14 cellular contexts compared by ENCODE assay signal in the genomic region with DNA sequence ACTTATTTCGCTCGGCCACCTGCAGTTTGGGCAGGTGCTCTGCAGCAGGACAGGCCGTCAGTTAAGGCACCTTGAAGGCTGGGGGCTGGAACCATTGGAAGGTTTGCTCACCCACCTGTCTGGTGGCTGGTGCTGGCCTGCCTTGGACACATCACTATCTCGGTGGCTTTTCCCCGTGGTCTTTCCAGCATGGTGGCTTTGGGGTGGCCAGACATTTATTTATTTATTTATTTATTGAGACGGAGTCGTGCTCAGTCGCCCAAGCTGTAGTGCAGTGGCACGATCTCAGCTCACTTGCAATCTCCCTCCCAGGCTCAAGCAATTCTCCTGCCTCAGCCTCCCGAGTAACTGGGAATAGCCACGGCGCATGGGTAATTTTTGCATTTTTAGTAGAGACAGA. TPM values are rescaled to one million over a fixed set of nuclear protein-coding genes. Genes with fewer than 3 reads are reported as not detected.
DNase-seq lines count a peak whose midpoint lies in the region; ATAC-seq and FAIRE-seq lines count a peak whose summit lies in the region.
"Had no signal": no experiment of that assay in that cellular context is flagged by ENCODE, and none has a peak within 500 bp of the region (broad histone marks: within the 10 kb centered on the region; RNA-seq: fewer than 3 reads in every experiment).

No MANE protein-coding gene starts in this region.

- peak overlapping the region in 1 of 7 donors; percentile 83 for H3K4me3 Mint-ChIP-seq in CD8-positive, alpha-beta memory T cell
- H3K4me3 Mint-ChIP-seq in T-helper 17 cell, result peak overlapping the region; percentile 36
- no peak overlapping the region for H3K4me3 Mint-ChIP-seq in effector memory CD8-positive, alpha-beta T cell
- H3K4me3 Mint-ChIP-seq in stimulated activated memory B cell treated with anti-CD40 and anti-IgM and Interleukin-4, amounts not matched to agents 10 μg/mL and 1 μg/mL and 100 μg/mL, for 72 hours, result no peak overlapping the region
- H3K4me3 Mint-ChIP-seq: H9 had no signal

- H3K4me1 ChIP-seq in CD8-positive, alpha-beta memory T cell (ENCODE audit: insufficient read depth, low read length), result peaks cover 87% of the 10 kb centered on the region
- peaks cover 10 to 15% of the 10 kb centered on the region in 2 donors for H3K4me1 ChIP-seq in small intestine (ENCODE audit: control insufficient read depth in 2 of 2, insufficient read depth in 1 of 2, low read depth in 1 of 2, low read length in 1 of 2)

- POLR2A ChIA-PET in CD8-positive, alpha-beta memory T cell (lab: Charles Lee), result interaction anchor here (2.1 kb wide), 1 partner anchor 12 kb away, joined by 5 read pairs; a partner anchor contains a TSS

- no peak overlapping the region for H3K4me3 ChIP-seq in CD8-positive, alpha-beta memory T cell (ENCODE audit: low read length)
- no peak overlapping the region for H3K4me3 ChIP-seq in small intestine (ENCODE audit: low read depth in 1 of 2, low read length in 2 of 2)
- H3K4me3 ChIP-seq: BLaER1 treated with 17β-estradiol and CSF1 and Interleukin-3, amounts not matched to agents 10 nM and 100 nM; body of pancreas; left ventricle myocardium inferior; MG63 had no signal

- no peak overlapping the region for H3K27ac ChIP-seq in CD8-positive, alpha-beta memory T cell (ENCODE audit: low read depth, low read length)
- H3K27ac ChIP-seq in small intestine (ENCODE audit: low read depth in 1 of 2, low read length in 1 of 2), result no peak overlapping the region
- H3K27ac ChIP-seq: body of pancreas had no signal

- WGBS in small intestine, 3 donors, result 96 to 98% (median 97%) methylated on average over 12 of the region's 12 CpGs

- no peaks in the 10 kb centered on the region for H3K27me3 Mint-ChIP-seq in CD8-positive, alpha-beta memory T cell
- H3K27me3 Mint-ChIP-seq in T-helper 17 cell, result no peaks in the 10 kb centered on the region
- no peaks in the 10 kb centered on the region for H3K27me3 Mint-ChIP-seq in effector memory CD8-positive, alpha-beta T cell
- H3K27me3 Mint-ChIP-seq in stimulated activated memory B cell treated with anti-CD40 and anti-IgM and Interleukin-4, amounts not matched to agents 10 μg/mL and 1 μg/mL and 100 μg/mL, for 72 hours, result no peaks in the 10 kb centered on the region

- CTCF ChIA-PET in CD8-positive, alpha-beta memory T cell (lab: Charles Lee), result interaction anchor here (1.0 to 2.6 kb wide), 4 partner anchors 12 to 25 kb away, joined by 3 to 24 read pairs (median 12); a partner anchor contains a TSS

- no peaks in the 10 kb centered on the region for H3K9me3 ChIP-seq in CD8-positive, alpha-beta memory T cell (ENCODE audit: low read length)
- no peaks in the 10 kb centered on the region for H3K9me3 ChIP-seq in T-helper 17 cell (ENCODE audit: control insufficient read depth, low read length, poor library complexity, severe bottlenecking)
- H3K9me3 ChIP-seq in small intestine (ENCODE audit: control insufficient read depth, low read depth), result no peaks in the 10 kb centered on the region
- H3K9me3 ChIP-seq: BLaER1 treated with 17β-estradiol and CSF1 and Interleukin-3, amounts not matched to agents 10 nM and 100 nM; body of pancreas; left ventricle myocardium inferior; MG63 had no signal

- peaks cover 14% of the 10 kb centered on the region for H3K36me3 ChIP-seq in CD8-positive, alpha-beta memory T cell (ENCODE audit: insufficient read depth, low read length)
- peaks cover 0 to 7% of the 10 kb centered on the region in 2 donors for H3K36me3 ChIP-seq in small intestine (ENCODE audit: control insufficient read depth in 2 of 2, insufficient read depth in 2 of 2, low read length in 2 of 2)
- H3K36me3 ChIP-seq: BLaER1 treated with 17β-estradiol and CSF1 and Interleukin-3, amounts not matched to agents 10 nM and 100 nM; left ventricle myocardium inferior; MG63 had no signal

- peak overlapping the region; percentile 33 to 99 (median 90) for H3K27ac Mint-ChIP-seq in CD8-positive, alpha-beta memory T cell
- peak overlapping the region; percentile 100 for H3K27ac Mint-ChIP-seq in T-helper 17 cell
- H3K27ac Mint-ChIP-seq in effector memory CD8-positive, alpha-beta T cell, result peak overlapping the region; percentile 92 to 99
- peak overlapping the region; percentile 95 for H3K27ac Mint-ChIP-seq in stimulated activated memory B cell treated with anti-CD40 and anti-IgM and Interleukin-4, amounts not matched to agents 10 μg/mL and 1 μg/mL and 100 μg/mL, for 72 hours

- FAIRE-seq in small intestine (lab: Jason Lieb, UNC), result no peak

- no peaks in the 10 kb centered on the region for H3K9me3 Mint-ChIP-seq in CD8-positive, alpha-beta memory T cell
- no peaks in the 10 kb centered on the region for H3K9me3 Mint-ChIP-seq in effector memory CD8-positive, alpha-beta T cell
- H3K9me3 Mint-ChIP-seq in stimulated activated memory B cell treated with anti-CD40 and anti-IgM and Interleukin-4, amounts not matched to agents 10 μg/mL and 1 μg/mL and 100 μg/mL, for 72 hours, result no peaks in the 10 kb centered on the region
- H3K9me3 Mint-ChIP-seq: H9 had no signal

- no peaks in the 10 kb centered on the region for H3K27me3 ChIP-seq in CD8-positive, alpha-beta memory T cell (ENCODE audit: insufficient read depth, low read length, poor library complexity, severe bottlenecking)
- no peaks in the 10 kb centered on the region for H3K27me3 ChIP-seq in small intestine (ENCODE audit: control insufficient read depth in 2 of 2, insufficient read depth in 2 of 2, low read length in 2 of 2)
- H3K27me3 ChIP-seq: BLaER1 treated with 17β-estradiol and CSF1 and Interleukin-3, amounts not matched to agents 10 nM and 100 nM; body of pancreas; MG63 had no signal

- peaks cover 5 to 82% (median 20%) of the 10 kb centered on the region in 3 donors for H3K36me3 Mint-ChIP-seq in CD8-positive, alpha-beta memory T cell
- peaks cover 9% of the 10 kb centered on the region for H3K36me3 Mint-ChIP-seq in T-helper 17 cell (ENCODE audit: low read depth)
- H3K36me3 Mint-ChIP-seq in effector memory CD8-positive, alpha-beta T cell (ENCODE audit: insufficient read depth), result peaks cover 51% of the 10 kb centered on the region
- H3K36me3 Mint-ChIP-seq in stimulated activated memory B cell treated with anti-CD40 and anti-IgM and Interleukin-4, amounts not matched to agents 10 μg/mL and 1 μg/mL and 100 μg/mL, for 72 hours, result peaks cover 41% of the 10 kb centered on the region

- H3K4me1 Mint-ChIP-seq in CD8-positive, alpha-beta memory T cell, result peaks cover 75 to 93% (median 85%) of the 10 kb centered on the region in 3 donors
- peaks cover 59% of the 10 kb centered on the region for H3K4me1 Mint-ChIP-seq in T-helper 17 cell
- H3K4me1 Mint-ChIP-seq in effector memory CD8-positive, alpha-beta T cell (ENCODE audit: low read depth in 2 of 2), result peaks cover 54 to 69% of the 10 kb centered on the region in 2 donors
- H3K4me1 Mint-ChIP-seq in stimulated activated memory B cell treated with anti-CD40 and anti-IgM and Interleukin-4, amounts not matched to agents 10 μg/mL and 1 μg/mL and 100 μg/mL, for 72 hours, result peaks cover 65% of the 10 kb centered on the region

- DNase-seq in CD8-positive, alpha-beta memory T cell, result no peak
- DNase-seq in T-helper 17 cell (no peak), islet precursor cell (no peak), small intestine (no peak)
- DNase-seq in effector memory CD8-positive, alpha-beta T cell, result no peak
- no peak for DNase-seq in stimulated activated CD4-positive, alpha-beta T cell treated with anti-CD3 and anti-CD28 coated beads, Interleukin-2, amount 100 ng/mL, for 48 hours
- DNase-seq: effector CD4-positive, alpha-beta T cell; H9; left ventricle myocardium inferior; MG63; NCI-H2081 had no signal

- no peak for ATAC-seq in T-helper 17 cell
- no peak for ATAC-seq in effector memory CD8-positive, alpha-beta T cell (replicated peaks)
- no peak for ATAC-seq in stimulated activated memory B cell treated with anti-CD40 and anti-IgM and Interleukin-4, amounts not matched to agents 10 μg/mL and 1 μg/mL and 100 μg/mL, for 72 hours
- ATAC-seq: body of pancreas had no signal

RNA-seq across cellular contexts. Expression of a gene that starts 11.7 kb away (rescaled TPM):
- total RNA-seq in CD8-positive, alpha-beta memory T cell, result 10 to 100 TPM; 22.5 to 27.2 TPM
- polyA plus RNA-seq in CD8-positive, alpha-beta memory T cell, result 572 TPM
- 100 to 1,000 TPM; 124 to 141 TPM for total RNA-seq in T-helper 17 cell
- 100 to 1,000 TPM in 2 of 3 donors, 10 to 100 TPM in 1; 64.5 to 434 (median 132) TPM for polyA plus RNA-seq in small intestine

RNA-seq across cellular contexts. Expression of a gene that starts 29.4 kb away (rescaled TPM):
- total RNA-seq in CD8-positive, alpha-beta memory T cell, result 100 to 1,000 TPM; 109 TPM
- 22.8 TPM for polyA plus RNA-seq in CD8-positive, alpha-beta memory T cell
- total RNA-seq in T-helper 17 cell, result 10 to 100 TPM; 32.2 to 41.0 TPM
- 10 to 100 TPM in 2 of 3 donors, 1 to 10 TPM in 1; 5.4 to 16.8 (median 14.4) TPM for polyA plus RNA-seq in small intestine

Comparison
In these comparisons a context has a peak if more than half of its experiments do, and no peak if none do; other contexts are left out.
1. RNA of a gene that starts 11.7 kb away (total RNA-seq): 124 to 141 TPM in T-helper 17 cell; 22.5 to 27.2 TPM in CD8-positive, alpha-beta memory T cell; every median in the first group is over 4 times any median in the second.
2. Peak in every context shown above with its lines, with median percentiles within 50 percentile points of each other: H3K27ac Mint-ChIP-seq.